In the genomic region with DNA sequence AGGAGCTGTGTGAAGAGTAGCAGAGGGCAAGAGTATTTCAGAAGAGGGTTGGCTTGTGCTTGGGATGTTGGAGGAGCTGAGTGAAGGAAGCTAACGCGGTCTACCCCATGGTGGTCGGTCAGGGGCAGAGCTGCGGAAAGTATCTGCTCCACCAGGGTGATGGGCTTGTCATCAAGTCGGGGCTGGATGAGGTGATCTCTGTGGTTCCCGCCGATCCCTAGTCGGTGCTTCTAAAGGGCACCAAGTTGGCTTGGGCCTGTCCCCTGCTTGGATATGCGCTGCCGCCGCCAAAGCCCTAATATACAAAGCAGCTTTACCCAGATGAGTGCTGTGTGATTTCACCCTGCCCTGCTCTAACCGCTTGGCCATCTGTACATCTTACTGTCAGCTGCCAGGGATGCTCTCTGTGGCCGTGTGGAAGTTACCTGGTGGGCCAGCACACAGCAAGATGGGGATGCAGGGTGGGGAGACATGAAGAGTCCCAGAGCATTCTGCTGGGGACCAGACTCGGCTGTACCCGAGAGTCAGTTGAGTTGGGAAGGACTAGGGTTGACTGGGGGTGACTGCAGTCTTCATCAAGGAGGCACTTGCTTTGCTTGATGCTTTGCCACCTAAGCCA, we compare ENCODE assay signal across 17 cellular contexts.
A peak's percentile ranks its signal among the peaks of the same experiment; 100 is the strongest.
DNase-seq lines count a peak whose midpoint lies in the region; ATAC-seq, FAIRE-seq and TF ChIP-seq lines count a peak whose summit lies in the region.
"Had no signal": no experiment of that assay in that cellular context is flagged by ENCODE, and none has a peak within 500 bp of the region (broad histone marks: within the 10 kb centered on the region; RNA-seq: fewer than 3 reads in every experiment).

No MANE protein-coding gene starts in this region.

- CTCF ChIA-PET in activated B cell treated with CpG ODN at 0.5 μM for 24 hours (lab: Charles Lee), result interaction anchor here (1.5 to 4.4 kb wide), 3 partner anchors 42 to 305 kb away, joined by 3 to 14 read pairs (median 9); no protein-coding TSS in a partner anchor

- H3K4me3 ChIP-seq in kidney (ENCODE audit: low read length in 2 of 2), result no peak overlapping the region

- H3K36me3 ChIP-seq in kidney (ENCODE audit: control insufficient read depth in 1 of 2, insufficient read depth in 2 of 2, low read length in 2 of 2), result peaks cover 0 to 4% of the 10 kb centered on the region in 2 donors

- FAIRE-seq in kidney (lab: Jason Lieb, UNC), result no peak

- H3K27me3 Mint-ChIP-seq in CD14-positive monocyte (ENCODE audit: low read depth in 3 of 3) (peaks cover 0 to 4% (median 3%) of the 10 kb centered on the region in 3 donors), activated B cell treated with CpG ODN at 0.5 μM for 24 hours (no peaks in the 10 kb centered on the region)
- H3K27me3 Mint-ChIP-seq: naive B cell had no signal

- H3K27ac ChIP-seq in kidney (ENCODE audit: low read depth in 2 of 2, low read length in 2 of 2), result peak overlapping the region; percentile 58 to 93

- H3K36me3 Mint-ChIP-seq in CD14-positive monocyte, result peaks cover 30% of the 10 kb centered on the region in 2 donors
- H3K36me3 Mint-ChIP-seq in activated B cell treated with CpG ODN at 0.5 μM for 24 hours (ENCODE audit: low read depth), result peaks cover 84% of the 10 kb centered on the region

- DNase-seq in CD14-positive monocyte (ENCODE audit: low spot score) (no peak), activated B cell treated with CpG ODN at 0.5 μM for 24 hours (no peak), kidney (no peak), D341Med (ENCODE audit: low spot score) (no peak)
- DNase-seq in activated CD4-positive, CD25-positive, alpha-beta regulatory T cell treated with anti-CD3 and anti-CD28 coated beads, Interleukin-2, amount 50 U/mL, for 72 hours, result no peak
- DNase-seq: activated CD4-positive, CD25-positive, alpha-beta regulatory T cell; central memory CD4-positive, alpha-beta T cell; DMS 273 treated with DMSO at 0.1 percent for 48 hours; endodermal cell; foreskin fibroblast; H9; naive B cell; NCI-H1092 treated with DMSO at 0.1 percent for 48 hours; NCI-H774 had no signal

- H3K4me1 Mint-ChIP-seq in CD14-positive monocyte, result peaks cover 87% of the 10 kb centered on the region
- peaks cover 32% of the 10 kb centered on the region for H3K4me1 Mint-ChIP-seq in activated B cell treated with CpG ODN at 0.5 μM for 24 hours

- H3K9ac ChIP-seq in kidney (ENCODE audit: low read length in 2 of 2), result peak overlapping the region in 1 of 2 donors; percentile 17

- intact Hi-C loops in CD14-positive monocyte (cut with micrococcal nuclease), result loop anchor here in 1 of 2 donors (10.0 kb wide), 1 partner anchor 222 kb away; a partner anchor contains a TSS
- intact Hi-C loops in activated B cell treated with CpG ODN at 0.5 μM for 24 hours (cut with micrococcal nuclease), result no loop called here
- intact Hi-C loops in kidney (cut with DNase I), result no loop called here

- H3K27ac Mint-ChIP-seq in CD14-positive monocyte (peak overlapping the region in 6 of 7 donors; percentile 49 to 98 (median 78)), activated B cell treated with CpG ODN at 0.5 μM for 24 hours (peak overlapping the region; percentile 37)

- POLR2A ChIA-PET in activated B cell treated with CpG ODN at 0.5 μM for 24 hours (lab: Charles Lee), result interaction anchor here (0.9 to 1.4 kb wide), 3 partner anchors 226 to 260 kb away, joined by 3 to 4 read pairs (median 3); a partner anchor contains a TSS

- H3K4me3 Mint-ChIP-seq in CD14-positive monocyte (no peak overlapping the region), activated B cell treated with CpG ODN at 0.5 μM for 24 hours (no peak overlapping the region)
- H3K4me3 Mint-ChIP-seq: endodermal cell, H9 had no signal

- peaks cover 58 to 78% of the 10 kb centered on the region in 2 donors for H3K4me1 ChIP-seq in kidney (ENCODE audit: control insufficient read depth in 1 of 2, insufficient read depth in 1 of 2, low read depth in 1 of 2, low read length in 2 of 2)

- no peak for TF ChIP-seq CTCF in CD14-positive monocyte (IDR thresholded peaks at IDR 0.05)
- TF ChIP-seq CTCF in activated B cell treated with CpG ODN at 0.5 μM for 24 hours (IDR thresholded peaks at IDR 0.05), result no peak
- TF ChIP-seq CTCF in kidney (IDR thresholded peaks at IDR 0.05; ENCODE audit: borderline replicate concordance, extremely low read depth, insufficient read depth), result no peak

- ATAC-seq in GM19043 (IDR thresholded peaks at IDR 0.05; ENCODE audit: low read depth, unreplicated experiment) (peak; percentile 19), activated B cell treated with CpG ODN at 0.5 μM for 24 hours (ENCODE audit: low read depth) (peak; percentile 26), GM18502 (IDR thresholded peaks at IDR 0.05; ENCODE audit: poor library complexity, unreplicated experiment) (no peak), GM21423 (IDR thresholded peaks at IDR 0.05; ENCODE audit: unreplicated experiment) (no peak)

- H3K9me3 Mint-ChIP-seq in CD14-positive monocyte (no peaks in the 10 kb centered on the region), activated B cell treated with CpG ODN at 0.5 μM for 24 hours (no peaks in the 10 kb centered on the region)
- H3K9me3 Mint-ChIP-seq: endodermal cell, H9, naive B cell had no signal

- H3K9me3 ChIP-seq in kidney (ENCODE audit: control insufficient read depth in 1 of 2, low read length in 2 of 2), result no peaks in the 10 kb centered on the region

Comparison
In these comparisons a context has a peak if more than half of its experiments do, and no peak if none do; other contexts are left out.
1. ATAC-seq: peak in GM19043 (single experiment) and activated B cell treated with CpG ODN at 0.5 μM for 24 hours (single experiment); none in GM18502 (single experiment) and GM21423 (single experiment).